ENCODE assay signal across 18 cellular contexts in the genomic region with DNA sequence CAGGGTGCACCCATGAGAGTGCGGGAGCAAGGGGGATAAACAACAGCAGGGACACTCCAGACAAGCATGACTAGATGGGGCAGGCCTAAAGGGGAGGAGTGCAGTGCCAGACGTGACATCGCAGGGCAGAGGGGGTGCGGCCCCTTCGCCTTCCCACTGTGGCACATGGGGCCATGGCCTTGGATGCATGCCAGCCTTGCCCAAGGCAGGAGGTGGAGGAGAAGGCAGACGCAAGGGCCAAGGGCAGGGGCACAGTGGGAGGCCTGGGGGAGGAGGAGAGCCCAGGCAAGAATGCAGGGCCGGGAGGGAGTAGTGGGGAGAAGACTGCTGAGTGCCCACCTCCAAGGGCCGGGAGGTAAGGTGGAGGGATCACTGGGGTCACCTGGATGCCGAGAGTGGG. TPM values are rescaled to one million over a fixed set of nuclear protein-coding genes. Genes with fewer than 3 reads are reported as not detected.
DNase-seq lines count a peak whose midpoint lies in the region; ATAC-seq, FAIRE-seq and TF ChIP-seq lines count a peak whose summit lies in the region.
"Had no signal": no experiment of that assay in that cellular context is flagged by ENCODE, and none has a peak within 500 bp of the region (broad histone marks: within the 10 kb centered on the region; RNA-seq: fewer than 3 reads in every experiment).

No MANE protein-coding gene starts in this region.

- H3K9me3 ChIP-seq in HEK293 (ENCODE audit: control insufficient read depth, insufficient read depth, low read depth, low read length) (no peaks in the 10 kb centered on the region), kidney (ENCODE audit: control insufficient read depth in 1 of 2, low read length in 2 of 2) (no peaks in the 10 kb centered on the region)
- H3K9me3 ChIP-seq: HAP-1 had no signal

- ATAC-seq in foreskin keratinocyte: no peak

- no peaks in the 10 kb centered on the region for H3K4me1 ChIP-seq in HEK293 (ENCODE audit: control insufficient read depth, insufficient read depth, low read length)
- H3K4me1 ChIP-seq in kidney (ENCODE audit: control insufficient read depth in 1 of 2, insufficient read depth in 1 of 2, low read depth in 1 of 2, low read length in 2 of 2): peaks cover 0 to 7% of the 10 kb centered on the region in 2 donors
- H3K4me1 ChIP-seq in foreskin keratinocyte: no peaks in the 10 kb centered on the region
- H3K4me1 ChIP-seq: HAP-1 had no signal

- FAIRE-seq in kidney (lab: Jason Lieb, UNC): no peak
- FAIRE-seq: H1 had no signal

- H3K27ac Mint-ChIP-seq in mesothelial cell of epicardium: no peak overlapping the region
- H3K27ac Mint-ChIP-seq: CD4-positive, alpha-beta T cell; HFFc6 had no signal

- peak; percentile 3 for DNase-seq in NCI-H345 (lab: John Stamatoyannopoulos, UW)
- DNase-seq in NCI-H345 treated with DMSO at 0.1 percent for 48 hours (lab: John Stamatoyannopoulos, UW; ENCODE audit: unreplicated experiment): no peak
- DNase-seq in kidney: peak; percentile 70
- DNase-seq in posterior vena cava (ENCODE audit: low spot score): peak; percentile 77
- DNase-seq in mesothelial cell of epicardium (ENCODE audit: low spot score in 2 of 2, unreplicated experiment in 2 of 2): no peak
- no peak for DNase-seq in foreskin keratinocyte
- DNase-seq: 8988T; ACHN; C1 segment of cervical spinal cord; Calu3; CD4-positive, alpha-beta T cell; DMS 273 treated with DMSO at 0.1 percent for 48 hours; HFFc6 had no signal

- POLR2A ChIA-PET in HEK293 (lab: Yijun Ruan, JAX): no interaction called here

- peaks cover 5% of the 10 kb centered on the region for H3K4me1 Mint-ChIP-seq in mesothelial cell of epicardium

- CTCF ChIA-PET in HEK293 (lab: Yijun Ruan, JAX): interaction anchor here (0.6 kb wide), 1 partner anchor 28 kb away, joined by 3 read pairs; no protein-coding TSS in a partner anchor

- no peak overlapping the region for H3K27ac ChIP-seq in HEK293 (ENCODE audit: extremely low read depth, low read depth, low read length)
- no peak overlapping the region for H3K27ac ChIP-seq in kidney (ENCODE audit: low read depth in 2 of 2, low read length in 2 of 2)
- H3K27ac ChIP-seq in foreskin keratinocyte: no peak overlapping the region

- no peaks in the 10 kb centered on the region for H3K27me3 Mint-ChIP-seq in mesothelial cell of epicardium (ENCODE audit: low read depth)
- H3K27me3 Mint-ChIP-seq: CD4-positive, alpha-beta T cell had no signal

- H3K4me3 Mint-ChIP-seq in mesothelial cell of epicardium: no peak overlapping the region
- H3K4me3 Mint-ChIP-seq: CD4-positive, alpha-beta T cell; HFFc6 had no signal

- H3K4me3 ChIP-seq in HEK293 (ENCODE audit: low read depth, low read length) (no peak overlapping the region), kidney (ENCODE audit: low read length in 2 of 2) (no peak overlapping the region)
- H3K4me3 ChIP-seq: HAP-1 had no signal

- no peaks in the 10 kb centered on the region for H3K36me3 ChIP-seq in HEK293 (ENCODE audit: control insufficient read depth in 2 of 2, insufficient read depth in 1 of 2, low read length in 2 of 2)
- no peaks in the 10 kb centered on the region for H3K36me3 ChIP-seq in kidney (ENCODE audit: control insufficient read depth in 1 of 2, insufficient read depth in 2 of 2, low read length in 2 of 2)
- H3K36me3 ChIP-seq: HAP-1 had no signal

- H3K9me3 Mint-ChIP-seq in mesothelial cell of epicardium: peaks cover 11% of the 10 kb centered on the region
- H3K9me3 Mint-ChIP-seq: CD4-positive, alpha-beta T cell; HFFc6 had no signal

- no peaks in the 10 kb centered on the region for H3K36me3 Mint-ChIP-seq in mesothelial cell of epicardium

- intact Hi-C loops in kidney (cut with DNase I): no loop called here
- intact Hi-C loops in posterior vena cava (cut with DNase I): no loop called here

- no peak overlapping the region for H3K9ac ChIP-seq in kidney (ENCODE audit: low read length in 2 of 2)

- no peaks in the 10 kb centered on the region for H3K27me3 ChIP-seq in foreskin keratinocyte

- TF ChIP-seq CTCF in HEK293 (tag by site-specific recombination; IDR thresholded peaks at IDR 0.05): no peak
- no peak for TF ChIP-seq CTCF in kidney (IDR thresholded peaks at IDR 0.05; ENCODE audit: borderline replicate concordance, extremely low read depth, insufficient read depth)
- TF ChIP-seq CTCF in mesothelial cell of epicardium (IDR thresholded peaks at IDR 0.05; ENCODE audit: unreplicated experiment): no peak
- no peak for TF ChIP-seq CTCF in foreskin keratinocyte (conservative IDR thresholded peaks at IDR 0.05)

TF ChIP-seq in HEK293, 187 proteins besides CTCF, POLR2A, EP300 and RAD21:
- TF ChIP-seq ZFP41 (tag by site-specific recombination; IDR thresholded peaks at IDR 0.05; ENCODE audit: borderline replicate concordance) (no peak), ZNF837 (tag by site-specific recombination; IDR thresholded peaks at IDR 0.05) (no peak), ZBTB20 (tag by site-specific recombination; IDR thresholded peaks at IDR 0.05) (peak; percentile 14; the same call in 1 of the 2 replicates), ZNF23 (tag by site-specific recombination; IDR thresholded peaks at IDR 0.05; ENCODE audit: borderline replicate concordance) (no peak), ZFHX2 (tag by site-specific recombination; conservative IDR thresholded peaks at IDR 0.05) (peak; percentile 58; the same call in 1 of the 2 replicates), SP3 (tag by site-specific recombination; IDR thresholded peaks at IDR 0.05) (no peak), MYNN (tag by site-specific recombination; IDR thresholded peaks at IDR 0.05; ENCODE audit: borderline replicate concordance) (no peak), ZBTB1 (tag by site-specific recombination; IDR thresholded peaks at IDR 0.05) (no peak), ZNF366 (tag by site-specific recombination; conservative IDR thresholded peaks at IDR 0.05) (no peak), EGR2 (tag by site-specific recombination; IDR thresholded peaks at IDR 0.05; ENCODE audit: low read depth) (peak; percentile 35; the same call in 1 of the 2 replicates), ZNF2 (tag by site-specific recombination; IDR thresholded peaks at IDR 0.05) (no peak), TRIM28 (IDR thresholded peaks at IDR 0.05; ENCODE audit: borderline replicate concordance, low read length) (no peak), ZIC2 (tag by site-specific recombination; IDR thresholded peaks at IDR 0.05) (peak; percentile 90), ZNF433 (tag by site-specific recombination; IDR thresholded peaks at IDR 0.05; ENCODE audit: low read depth) (no peak)
- TF ChIP-seq, protein P1, sequence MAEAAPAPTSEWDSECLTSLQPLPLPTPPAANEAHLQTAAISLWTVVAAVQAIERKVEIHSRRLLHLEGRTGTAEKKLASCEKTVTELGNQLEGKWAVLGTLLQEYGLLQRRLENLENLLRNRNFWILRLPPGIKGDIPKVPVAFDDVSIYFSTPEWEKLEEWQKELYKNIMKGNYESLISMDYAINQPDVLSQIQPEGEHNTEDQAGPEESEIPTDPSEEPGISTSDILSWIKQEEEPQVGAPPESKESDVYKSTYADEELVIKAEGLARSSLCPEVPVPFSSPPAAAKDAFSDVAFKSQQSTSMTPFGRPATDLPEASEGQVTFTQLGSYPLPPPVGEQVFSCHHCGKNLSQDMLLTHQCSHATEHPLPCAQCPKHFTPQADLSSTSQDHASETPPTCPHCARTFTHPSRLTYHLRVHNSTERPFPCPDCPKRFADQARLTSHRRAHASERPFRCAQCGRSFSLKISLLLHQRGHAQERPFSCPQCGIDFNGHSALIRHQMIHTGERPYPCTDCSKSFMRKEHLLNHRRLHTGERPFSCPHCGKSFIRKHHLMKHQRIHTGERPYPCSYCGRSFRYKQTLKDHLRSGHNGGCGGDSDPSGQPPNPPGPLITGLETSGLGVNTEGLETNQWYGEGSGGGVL (tag by site-specific recombination; IDR thresholded peaks at IDR 0.05): peak; percentile 33; the same call in 1 of the 2 replicates

RNA-seq across cellular contexts. Expression of gene PNMA6E, which starts 21.6 kb away (rescaled TPM):
- not detected for total RNA-seq in kidney
- not detected for polyA plus RNA-seq in kidney (ENCODE audit: insufficient read depth, low read depth, low replicate concordance)
- total RNA-seq in posterior vena cava: not detected
- not detected in 3 replicates for total RNA-seq in mesothelial cell of epicardium
- total RNA-seq in foreskin keratinocyte: not detected in 2 replicates
- not detected in 2 replicates for polyA plus RNA-seq in foreskin keratinocyte
- total RNA-seq: Calu3; CD4-positive, alpha-beta T cell; Daoy; H1; HFFc6 had no signal
- polyA plus RNA-seq: H1 had no signal

RNA-seq across cellular contexts. Expression of gene ZFP92, which starts 31.8 kb away (rescaled TPM):
- total RNA-seq in kidney: 0.91 TPM
- 0.47 TPM for polyA plus RNA-seq in kidney (ENCODE audit: insufficient read depth, low read depth, low replicate concordance)
- under 1 TPM; 0.65 to 0.90 TPM for total RNA-seq in posterior vena cava
- total RNA-seq in mesothelial cell of epicardium: 1.3 to 1.4 TPM (median 1.3 TPM) in 3 replicates
- total RNA-seq in foreskin keratinocyte: 1.3 and 3.0 TPM in 2 replicates
- polyA plus RNA-seq in foreskin keratinocyte: 0.58 and 0.93 TPM in 2 replicates

RNA-seq across cellular contexts. Expression of gene ZNF275, which starts 45.6 kb away (rescaled TPM):
- 11.2 TPM for total RNA-seq in kidney
- 4.3 TPM for polyA plus RNA-seq in kidney (ENCODE audit: insufficient read depth, low read depth, low replicate concordance)
- total RNA-seq in posterior vena cava: 10 to 100 TPM in 1 of 2 donors, 1 to 10 TPM in 1; 9.9 to 10.8 TPM
- 16.0 to 17.6 TPM (median 17.5 TPM) in 3 replicates for total RNA-seq in mesothelial cell of epicardium
- total RNA-seq in foreskin keratinocyte: 6.7 and 7.2 TPM in 2 replicates
- 2.4 and 2.7 TPM in 2 replicates for polyA plus RNA-seq in foreskin keratinocyte

RNA-seq across cellular contexts. Expression of gene PNMA6F, which starts 57.9 kb away (rescaled TPM):
- total RNA-seq in kidney (not detected), posterior vena cava (not detected), mesothelial cell of epicardium (not detected in 3 replicates), foreskin keratinocyte (not detected in 2 replicates)
- polyA plus RNA-seq in kidney (ENCODE audit: insufficient read depth, low read depth, low replicate concordance) (not detected), foreskin keratinocyte (not detected in 2 replicates)
- total RNA-seq: Calu3; CD4-positive, alpha-beta T cell; Daoy; HFFc6; HT1080 had no signal

Comparison
In these comparisons a context has a peak if more than half of its experiments do, and no peak if none do; other contexts are left out.
1. DNase-seq: peak in NCI-H345 (single experiment), kidney (single experiment) and posterior vena cava (single experiment); none in NCI-H345 treated with DMSO at 0.1 percent for 48 hours (single experiment), mesothelial cell of epicardium (0 of 2) and foreskin keratinocyte (0 of 2).